Comparison of ENCODE assay signal across 10 cellular contexts in the genomic region with DNA sequence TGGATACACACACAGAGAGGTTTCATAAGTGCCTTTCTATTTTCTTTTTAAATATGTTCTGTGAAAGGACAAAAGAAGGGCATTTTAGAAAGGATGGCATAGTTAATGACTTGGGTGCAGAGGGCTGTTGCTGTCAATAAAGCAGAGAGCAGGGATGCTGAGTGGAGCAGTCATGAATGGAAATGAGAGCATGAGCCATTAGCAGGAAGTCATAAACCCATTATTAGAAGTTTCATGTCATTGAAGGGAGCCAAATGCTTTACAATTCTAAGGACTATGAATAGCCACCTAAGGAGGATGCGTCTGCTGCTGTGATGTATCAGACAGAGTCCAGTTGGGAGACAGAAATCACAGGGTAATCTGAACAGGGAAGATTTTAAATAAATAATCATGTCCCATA. TPM values are rescaled to one million over a fixed set of nuclear protein-coding genes. Genes with fewer than 3 reads are reported as not detected.
A peak's percentile ranks its signal among the peaks of the same experiment; 100 is the strongest.
DNase-seq lines count a peak whose midpoint lies in the region; ATAC-seq and TF ChIP-seq lines count a peak whose summit lies in the region.
"Had no signal": no experiment of that assay in that cellular context is flagged by ENCODE, and none has a peak within 500 bp of the region (broad histone marks: within the 10 kb centered on the region; RNA-seq: fewer than 3 reads in every experiment).

No MANE protein-coding gene starts in this region.

- H3K4ac ChIP-seq in IMR-90 (ENCODE audit: low read depth, low read length), result no peak overlapping the region

- POLR2A ChIA-PET in IMR-90 (lab: Charles Lee; ENCODE audit: unreplicated experiment), result no interaction called here

- peak overlapping the region; percentile 32; the same call in 1 of the 2 replicates for H3K14ac ChIP-seq in IMR-90 (replicated peaks; ENCODE audit: low read depth, low read length)

- H2BK5ac ChIP-seq in IMR-90 (ENCODE audit: low read depth, low read length, poor library complexity, severe bottlenecking), result no peak overlapping the region

- H2BK15ac ChIP-seq in IMR-90 (ENCODE audit: low read depth, low read length), result no peak overlapping the region

- H3K18ac ChIP-seq in IMR-90 (ENCODE audit: low read depth, low read length), result no peak overlapping the region

- H3K56ac ChIP-seq in IMR-90 (ENCODE audit: extremely low read depth, insufficient read depth, low read length), result peak overlapping the region; percentile 27; the same call in 1 of the 2 replicates

- no peaks in the 10 kb centered on the region for H3K36me3 ChIP-seq in IMR-90 (ENCODE audit: control insufficient read depth, insufficient read depth, low read length)
- H3K36me3 ChIP-seq in SJCRH30, result no peaks in the 10 kb centered on the region
- no peaks in the 10 kb centered on the region for H3K36me3 ChIP-seq in mesodermal cell (ENCODE audit: control insufficient read depth, insufficient read depth, low read length)
- H3K36me3 ChIP-seq in gastrocnemius medialis, result no peaks in the 10 kb centered on the region
- H3K36me3 ChIP-seq: esophagus muscularis mucosa had no signal

- H2AK5ac ChIP-seq in IMR-90 (ENCODE audit: low read depth, low read length), result 0 out of 2 replicates have a peak overlapping the region, but pooled peaks have one; percentile 17

- H4K91ac ChIP-seq in IMR-90 (ENCODE audit: insufficient read depth, low read depth, low read length), result no peak overlapping the region

- H3K23ac ChIP-seq in IMR-90 (ENCODE audit: low read depth, low read length), result no peak overlapping the region

- no peak overlapping the region for H4K5ac ChIP-seq in IMR-90 (ENCODE audit: low read depth, low read length)

- in situ Hi-C loops in IMR-90 (cut with MboI; ENCODE audit: low sequenced_read_pairs), result loop anchor here (5.0 kb wide), 1 partner anchor 372 kb away; no protein-coding TSS in a partner anchor
- in situ Hi-C loops in gastrocnemius medialis (cut with MboI; ENCODE audit: low sequenced_read_pairs in 4 of 4), result loop anchor here (5.0 to 25.0 kb wide), 3 partner anchors 232 to 372 kb away; no protein-coding TSS in a partner anchor

- CTCF ChIA-PET in IMR-90 (lab: Yijun Ruan, JAX), result interaction anchor here (0.5 to 1.8 kb wide), 18 partner anchors 9 to 1068 kb away, joined by 3 to 12 read pairs (median 4); no protein-coding TSS in a partner anchor

- H3K27me3 ChIP-seq in IMR-90 (ENCODE audit: control insufficient read depth, insufficient read depth, low read length), result no peaks in the 10 kb centered on the region
- H3K27me3 ChIP-seq in SJCRH30, result no peaks in the 10 kb centered on the region
- H3K27me3 ChIP-seq in gastrocnemius medialis, result no peaks in the 10 kb centered on the region
- H3K27me3 ChIP-seq: body of pancreas, esophagus muscularis mucosa had no signal

- H3K27ac ChIP-seq in IMR-90 (ENCODE audit: insufficient read depth, low read length) (no peak overlapping the region), SJCRH30 (peak overlapping the region; percentile 27; the same call in 1 of the 2 replicates), mesodermal cell (ENCODE audit: low read depth, low read length, severe bottlenecking) (peak overlapping the region; percentile 59), gastrocnemius medialis (no peak overlapping the region)
- H3K27ac ChIP-seq: body of pancreas, esophagus muscularis mucosa had no signal

- H2BK20ac ChIP-seq in IMR-90 (ENCODE audit: low read depth, low read length), result no peak overlapping the region

- H3K9me3 ChIP-seq in IMR-90 (ENCODE audit: control insufficient read depth, insufficient read depth, low read length), result no peaks in the 10 kb centered on the region
- no peaks in the 10 kb centered on the region for H3K9me3 ChIP-seq in SJCRH30 (replicated peaks)
- no peaks in the 10 kb centered on the region for H3K9me3 ChIP-seq in mesodermal cell (ENCODE audit: control insufficient read depth, low read length)
- H3K9me3 ChIP-seq in gastrocnemius medialis, result no peaks in the 10 kb centered on the region
- H3K9me3 ChIP-seq: body of pancreas, esophagus muscularis mucosa had no signal

- peak overlapping the region in 1 of 2 experiments; percentile 7; a peak in 1 of 4 replicates for H4K8ac ChIP-seq in IMR-90 (ENCODE audit: low read depth in 2 of 2, low read length in 2 of 2)

- no peak overlapping the region for H2AFZ ChIP-seq in IMR-90 (replicated peaks; ENCODE audit: low read length, poor library complexity)

- peak overlapping the region; percentile 58; the same call in 1 of the 2 replicates for H3K9ac ChIP-seq in IMR-90 (ENCODE audit: low read depth, low read length)

- DNase-seq in EH (ENCODE audit: low read depth) (peak; percentile 40), IMR-90 (peak; percentile 1), SJCRH30 (peak; percentile 39 to 67), gastrocnemius medialis (no peak)
- DNase-seq in central memory CD4-positive, alpha-beta T cell, result no peak

- TF ChIP-seq RAD21 in IMR-90 (IDR thresholded peaks at IDR 0.05; ENCODE audit: low read length), result no peak

- no peaks in the 10 kb centered on the region; the same call in 1 of the 2 replicates for H3K9me1 ChIP-seq in IMR-90 (ENCODE audit: insufficient read depth, low read length)

- no peak overlapping the region for H3K4me3 ChIP-seq in IMR-90 (ENCODE audit: insufficient read depth, low read depth, low read length)
- H3K4me3 ChIP-seq in SJCRH30, result peak overlapping the region; percentile 49
- H3K4me3 ChIP-seq in mesodermal cell (ENCODE audit: extremely low read depth, insufficient read depth, low read length, poor library complexity, severe bottlenecking), result no peak overlapping the region
- no peak overlapping the region for H3K4me3 ChIP-seq in gastrocnemius medialis
- H3K4me3 ChIP-seq: body of pancreas, esophagus muscularis mucosa had no signal

- H2AK9ac ChIP-seq in IMR-90 (replicated peaks; ENCODE audit: low read depth, low read length, poor library complexity), result no peak overlapping the region

- no peaks in the 10 kb centered on the region for H4K20me1 ChIP-seq in IMR-90 (ENCODE audit: insufficient read depth, low read length)

- no TSS peak for BruUV-seq in IMR-90 (replicated peaks; lab: Mats Ljungman, UMichigan)

- TF ChIP-seq POLR2A in IMR-90 (IDR thresholded peaks at IDR 0.05; ENCODE audit: low read depth, low read length) (no peak), gastrocnemius medialis (IDR thresholded peaks at IDR 0.05) (no peak)

- H3K4me1 ChIP-seq in IMR-90 (ENCODE audit: control insufficient read depth, insufficient read depth, low read length) (peaks cover 4% of the 10 kb centered on the region; the same call in 1 of the 2 replicates), SJCRH30 (peaks cover 15% of the 10 kb centered on the region), mesodermal cell (ENCODE audit: control insufficient read depth, insufficient read depth, low read length, poor library complexity, severe bottlenecking) (peaks cover 3% of the 10 kb centered on the region), gastrocnemius medialis (no peaks in the 10 kb centered on the region)

- dilution Hi-C loops in IMR-90 (cut with HindIII; ENCODE audit: low sequenced_read_pairs, unreplicated experiment), result no loop called here

- H3K4me2 ChIP-seq in IMR-90 (ENCODE audit: low read depth, low read length), result no peak overlapping the region

- TF ChIP-seq CTCF in IMR-90 (conservative IDR thresholded peaks at IDR 0.05; ENCODE audit: low read depth, low read length), result no peak
- no peak for TF ChIP-seq CTCF in gastrocnemius medialis (IDR thresholded peaks at IDR 0.05 in 4 of 5, conservative IDR thresholded peaks at IDR 0.05 in 1 of 5)

- intact Hi-C loops in IMR-90 (cut with micrococcal nuclease), result loop anchor here (1.0 to 10.0 kb wide), 5 partner anchors 186 to 1070 kb away; no protein-coding TSS in a partner anchor
- intact Hi-C loops in gastrocnemius medialis (cut with DNase I; ENCODE audit: low total_unique reads), result loop anchor here (2.0 kb wide), 2 partner anchors 232 to 376 kb away; no protein-coding TSS in a partner anchor

- WGBS in IMR-90 (ENCODE audit: extremely low coverage in 2 of 2, insufficient read length in 1 of 2), 2 experiments, result no CpG with 5 or more reads among the region's 1 CpG
- WGBS in mesodermal cell (ENCODE audit: insufficient coverage in 2 of 2), 2 experiments, result 100% methylated on average over 1 of the region's 1 CpG; no CpG with 5 or more reads in 1 of the 2 experiments

- no peak overlapping the region for H2BK120ac ChIP-seq in IMR-90 (ENCODE audit: low read depth, low read length)

- ATAC-seq in IMR-90 (ENCODE audit: low read depth) (peak; percentile 24), GM19023 (IDR thresholded peaks at IDR 0.05; ENCODE audit: unreplicated experiment) (no peak), gastrocnemius medialis (no peak), HG02759 (IDR thresholded peaks at IDR 0.05; ENCODE audit: unreplicated experiment) (no peak)

- no peaks in the 10 kb centered on the region for H3K79me1 ChIP-seq in IMR-90 (ENCODE audit: low read depth in 1 of 2, low read length in 2 of 2)

TF ChIP-seq in IMR-90, 13 proteins besides CTCF, POLR2A, EP300 and RAD21 (continues in another document):
- TF ChIP-seq MAZ (IDR thresholded peaks at IDR 0.05; ENCODE audit: borderline replicate concordance, low read depth, low read length) (no peak), RFX5 (IDR thresholded peaks at IDR 0.05; ENCODE audit: low read depth, low read length) (no peak), CHD1 (IDR thresholded peaks at IDR 0.05; ENCODE audit: low read depth, low read length) (no peak), FOS (IDR thresholded peaks at IDR 0.05; ENCODE audit: low read depth, low read length) (no peak), NFE2L2 (IDR thresholded peaks at IDR 0.05; ENCODE audit: low read depth, low read length) (no peak), CEBPB (IDR thresholded peaks at IDR 0.05; ENCODE audit: low read depth, low read length) (no peak), MAFK (IDR thresholded peaks at IDR 0.05; ENCODE audit: low read depth, low read length) (no peak), MXI1 (IDR thresholded peaks at IDR 0.05; ENCODE audit: borderline replicate concordance, low read depth, low read length) (no peak)
- TF ChIP-seq, protein P1, sequence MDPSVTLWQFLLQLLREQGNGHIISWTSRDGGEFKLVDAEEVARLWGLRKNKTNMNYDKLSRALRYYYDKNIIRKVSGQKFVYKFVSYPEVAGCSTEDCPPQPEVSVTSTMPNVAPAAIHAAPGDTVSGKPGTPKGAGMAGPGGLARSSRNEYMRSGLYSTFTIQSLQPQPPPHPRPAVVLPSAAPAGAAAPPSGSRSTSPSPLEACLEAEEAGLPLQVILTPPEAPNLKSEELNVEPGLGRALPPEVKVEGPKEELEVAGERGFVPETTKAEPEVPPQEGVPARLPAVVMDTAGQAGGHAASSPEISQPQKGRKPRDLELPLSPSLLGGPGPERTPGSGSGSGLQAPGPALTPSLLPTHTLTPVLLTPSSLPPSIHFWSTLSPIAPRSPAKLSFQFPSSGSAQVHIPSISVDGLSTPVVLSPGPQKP (IDR thresholded peaks at IDR 0.05; ENCODE audit: borderline replicate concordance, low read depth, low read length), result no peak

RNA-seq across cellular contexts. Expression of a gene that starts 47.7 kb away (rescaled TPM):
- total RNA-seq in IMR-90 (2012; rRNA removed) (13.1 and 16.0 TPM in 2 replicates), gastrocnemius medialis (10 to 100 TPM in 2 of 4 donors, 1 to 10 TPM in 2; 6.1 to 16.2 (median 9.6) TPM)
- polyA plus RNA-seq in IMR-90 (2012; rRNA removed), result 17.2 and 22.6 TPM in 2 replicates
- polyA plus RNA-seq in IMR-90 (2012; cell fraction: cytosol; rRNA removed), result 4.3 and 7.7 TPM in 2 replicates
- polyA plus RNA-seq in IMR-90 (2012; cell fraction: nucleus; rRNA removed; ENCODE audit: low replicate concordance), result 16.5 and 108 TPM in 2 replicates
- total RNA-seq in SJCRH30 (2014; rRNA removed; shearing (Covaris generic)), result 15.9 and 21.1 TPM in 2 replicates
- 31.9 TPM for polyA plus RNA-seq in mesodermal cell (2013, experiment 1 of 2)
- polyA plus RNA-seq in mesodermal cell (2013, experiment 2 of 2), result 32.0 TPM

Comparison
In these comparisons a context has a peak if more than half of its experiments do, and no peak if none do; other contexts are left out.
1. DNase-seq: peak in EH (single experiment), IMR-90 (single experiment) and SJCRH30 (2 of 2); none in central memory CD4-positive, alpha-beta T cell (single experiment) and gastrocnemius medialis (0 of 2).
2. H3K27ac ChIP-seq: peak in SJCRH30 (single experiment) and mesodermal cell (single experiment); none in IMR-90 (single experiment) and gastrocnemius medialis (0 of 4).